8 cellular contexts compared by ENCODE assay signal in the genomic region with DNA sequence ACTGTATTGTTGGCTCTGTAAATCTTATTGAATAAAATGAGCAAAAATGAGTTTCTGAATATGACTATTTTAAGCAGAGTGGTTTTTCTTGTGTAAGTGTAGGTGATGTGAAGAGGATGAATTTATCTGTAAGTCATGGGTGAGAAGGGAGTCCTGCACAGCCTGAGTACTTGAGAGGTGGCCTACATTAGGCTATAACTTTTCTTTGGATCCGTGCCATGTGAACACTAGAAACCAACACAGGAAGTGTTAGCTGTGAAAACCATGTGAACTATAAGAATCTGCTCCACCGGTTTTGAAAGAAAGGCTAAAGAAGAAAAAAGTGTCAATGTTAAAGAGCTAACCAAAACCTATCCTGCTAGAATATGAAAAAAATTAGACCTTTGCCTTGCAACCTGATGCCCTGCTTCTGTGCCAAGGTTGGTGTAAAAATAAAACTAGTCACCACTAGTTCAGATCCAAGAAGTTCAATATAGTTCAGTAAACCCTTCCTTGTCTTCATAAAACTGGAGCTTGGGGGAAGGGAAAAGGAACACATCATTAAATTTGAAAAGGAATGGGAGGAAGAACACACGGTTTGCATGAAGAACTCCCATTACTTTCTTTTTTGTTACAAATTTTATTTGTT. TPM values are rescaled to one million over a fixed set of nuclear protein-coding genes. Genes with fewer than 3 reads are reported as not detected.
DNase-seq lines count a peak whose midpoint lies in the region; ATAC-seq and TF ChIP-seq lines count a peak whose summit lies in the region.

No MANE protein-coding gene starts in this region.

- no peaks in the 10 kb centered on the region for H3K27me3 Mint-ChIP-seq in CD8-positive, alpha-beta memory T cell
- no peaks in the 10 kb centered on the region for H3K27me3 Mint-ChIP-seq in type B pancreatic cell

- peak overlapping the region; percentile 4 to 66 (median 47) for H3K4me3 Mint-ChIP-seq in CD8-positive, alpha-beta memory T cell
- H3K4me3 Mint-ChIP-seq in type B pancreatic cell = no peak overlapping the region

- H3K4me3 ChIP-seq in CD8-positive, alpha-beta memory T cell (ENCODE audit: low read length) = no peak overlapping the region

- CTCF ChIA-PET in CD8-positive, alpha-beta memory T cell (lab: Charles Lee) = interaction anchor here (1.1 to 1.3 kb wide), 3 partner anchors 8 to 22 kb away, joined by 3 to 4 read pairs (median 4); partner anchors contain the start of gene PLCB1

- peak; percentile 59 for ATAC-seq in GM19351 (IDR thresholded peaks at IDR 0.05; ENCODE audit: unreplicated experiment)
- peak; percentile 38 for ATAC-seq in left ventricle myocardium superior

- peak in 2 of 5 donors; percentile 49 to 57 for DNase-seq in CD8-positive, alpha-beta memory T cell
- DNase-seq in NCI-H446 treated with DMSO at 0.1 percent for 48 hours (lab: John Stamatoyannopoulos, UW) = peak; percentile 39
- no peak for DNase-seq in left ventricle myocardium superior
- no peak for DNase-seq in HuH-7.5 (ENCODE audit: low spot score)
- DNase-seq in type B pancreatic cell (ENCODE audit: extremely low spot score, unreplicated experiment) = no peak
- DNase-seq in T-helper 9 cell = no peak
- no peak for DNase-seq in KG1 (lab: John Stamatoyannopoulos, UW)

- POLR2A ChIA-PET in CD8-positive, alpha-beta memory T cell (lab: Charles Lee) = interaction anchor here (0.9 to 2.2 kb wide), 3 partner anchors 9 to 20 kb away, joined by 3 to 9 read pairs (median 3); no protein-coding TSS in a partner anchor

- H3K27me3 ChIP-seq in CD8-positive, alpha-beta memory T cell (ENCODE audit: insufficient read depth, low read length, poor library complexity, severe bottlenecking) = no peaks in the 10 kb centered on the region

- H3K4me1 Mint-ChIP-seq in CD8-positive, alpha-beta memory T cell = peaks cover 77 to 92% (median 89%) of the 10 kb centered on the region in 3 donors
- peaks cover 11% of the 10 kb centered on the region for H3K4me1 Mint-ChIP-seq in type B pancreatic cell (ENCODE audit: unreplicated experiment)

- H3K9me3 ChIP-seq in CD8-positive, alpha-beta memory T cell (ENCODE audit: low read length) = no peaks in the 10 kb centered on the region

- no peaks in the 10 kb centered on the region for H3K36me3 ChIP-seq in CD8-positive, alpha-beta memory T cell (ENCODE audit: insufficient read depth, low read length)

- no peaks in the 10 kb centered on the region for H3K36me3 Mint-ChIP-seq in CD8-positive, alpha-beta memory T cell
- H3K36me3 Mint-ChIP-seq in type B pancreatic cell = peaks cover 4% of the 10 kb centered on the region

- intact Hi-C loops in left ventricle myocardium superior (cut with micrococcal nuclease) = no loop called here

- H3K27ac Mint-ChIP-seq in CD8-positive, alpha-beta memory T cell = peak overlapping the region in 7 of 8 donors; percentile 4 to 61 (median 43)
- no peak overlapping the region for H3K27ac Mint-ChIP-seq in type B pancreatic cell

- TF ChIP-seq CTCF in type B pancreatic cell (conservative IDR thresholded peaks at IDR 0.05) = no peak

- H3K9me3 Mint-ChIP-seq in CD8-positive, alpha-beta memory T cell = no peaks in the 10 kb centered on the region
- no peaks in the 10 kb centered on the region for H3K9me3 Mint-ChIP-seq in type B pancreatic cell

- peaks cover 58% of the 10 kb centered on the region for H3K4me1 ChIP-seq in CD8-positive, alpha-beta memory T cell (ENCODE audit: insufficient read depth, low read length)

- H3K27ac ChIP-seq in CD8-positive, alpha-beta memory T cell (ENCODE audit: low read depth, low read length) = no peak overlapping the region

RNA-seq across cellular contexts. Expression of gene PLCB1, which starts 21.3 kb away (rescaled TPM):
- 1 to 10 TPM; 8.5 to 9.9 TPM for total RNA-seq in CD8-positive, alpha-beta memory T cell
- polyA plus RNA-seq in CD8-positive, alpha-beta memory T cell = 8.8 TPM
- total RNA-seq in left ventricle myocardium superior (7.7 TPM), type B pancreatic cell (ENCODE audit: low replicate concordance) (12.0 and 17.9 TPM in 2 replicates)
